9 cellular contexts compared by ENCODE assay signal in the genomic region with DNA sequence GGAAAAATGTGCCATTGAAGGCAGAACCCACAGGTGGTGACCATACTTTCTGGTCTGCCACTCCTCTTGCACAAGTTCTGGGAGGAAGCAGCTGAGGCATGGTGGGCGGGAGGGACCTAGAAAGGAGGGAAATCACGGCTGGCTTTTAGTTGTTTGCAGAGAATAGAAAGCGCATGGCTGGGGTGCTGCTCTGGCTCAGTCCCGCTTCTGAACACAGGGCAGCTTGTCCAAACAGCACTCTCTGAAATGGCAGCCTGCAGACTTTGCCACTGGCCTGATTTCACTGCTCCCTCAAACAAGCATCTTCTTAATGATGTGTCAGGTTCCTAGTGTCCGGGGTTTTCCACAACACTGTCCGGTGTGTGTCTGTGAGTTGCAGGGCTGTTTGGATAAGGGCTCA.
DNase-seq lines count a peak whose midpoint lies in the region; ATAC-seq and TF ChIP-seq lines count a peak whose summit lies in the region.
"Had no signal": no experiment of that assay in that cellular context is flagged by ENCODE, and none has a peak within 500 bp of the region (broad histone marks: within the 10 kb centered on the region; RNA-seq: fewer than 3 reads in every experiment).

No MANE protein-coding gene starts in this region.

- peak; percentile 15 to 49 for ATAC-seq in lower lobe of right lung
- ATAC-seq in HG02981 (IDR thresholded peaks at IDR 0.05; ENCODE audit: unreplicated experiment) = no peak

- DNase-seq in MCF 10A (ENCODE audit: unreplicated experiment) (peak; percentile 25), breast epithelium (ENCODE audit: low spot score in 2 of 2) (no peak), cardiac fibroblast (ENCODE audit: low read depth in 2 of 2) (peak; percentile 40 to 62), lower lobe of right lung (peak; percentile 59), vagina (ENCODE audit: extremely low spot score in 2 of 2) (no peak), DMS114 treated with DMSO at 0.1 percent for 48 hours (lab: John Stamatoyannopoulos, UW; ENCODE audit: unreplicated experiment) (no peak), DMS153 (lab: John Stamatoyannopoulos, UW) (no peak)
- DNase-seq: NCI-H2029 had no signal

- H3K27ac Mint-ChIP-seq in MCF 10A (ENCODE audit: low read depth, unreplicated experiment) = no peak overlapping the region

- TF ChIP-seq POLR2A in breast epithelium (IDR thresholded peaks at IDR 0.05) = no peak
- TF ChIP-seq POLR2A in vagina (IDR thresholded peaks at IDR 0.05) = no peak

- H3K4me1 ChIP-seq in breast epithelium (peaks cover 5 to 12% of the 10 kb centered on the region in 2 donors), lower lobe of right lung (peaks cover 40% of the 10 kb centered on the region), vagina (peaks cover 55% of the 10 kb centered on the region)

- TF ChIP-seq CTCF in MCF 10A (IDR thresholded peaks at IDR 0.05; ENCODE audit: unreplicated experiment) (no peak), breast epithelium (IDR thresholded peaks at IDR 0.05) (no peak), cardiac fibroblast (IDR thresholded peaks at IDR 0.05; ENCODE audit: low read depth, low read length) (no peak), lower lobe of right lung (IDR thresholded peaks at IDR 0.05) (no peak), vagina (IDR thresholded peaks at IDR 0.05) (no peak)

- peaks cover 41% of the 10 kb centered on the region for H3K36me3 Mint-ChIP-seq in MCF 10A (ENCODE audit: insufficient read depth, unreplicated experiment)

- H3K9me3 Mint-ChIP-seq in MCF 10A (ENCODE audit: unreplicated experiment) = no peaks in the 10 kb centered on the region

- H3K27ac ChIP-seq in breast epithelium = peak overlapping the region in 1 of 2 donors; percentile 57
- H3K27ac ChIP-seq in lower lobe of right lung = peak overlapping the region; percentile 81
- peak overlapping the region; percentile 23 for H3K27ac ChIP-seq in vagina

- H3K4me1 Mint-ChIP-seq in MCF 10A (ENCODE audit: insufficient read depth, unreplicated experiment) = peaks cover 59% of the 10 kb centered on the region

- POLR2A ChIA-PET in MCF 10A (lab: Yijun Ruan, JAX) = interaction anchor here (1.2 to 1.5 kb wide), 2 partner anchors 31 to 47 kb away, joined by 3 to 5 read pairs; no protein-coding TSS in a partner anchor

- H3K4me3 ChIP-seq in breast epithelium = no peak overlapping the region
- no peak overlapping the region for H3K4me3 ChIP-seq in cardiac fibroblast (replicated peaks in 1 of 2; ENCODE audit: low read depth in 2 of 2, low read length in 2 of 2)
- H3K4me3 ChIP-seq in lower lobe of right lung = no peak overlapping the region
- H3K4me3 ChIP-seq in vagina = no peak overlapping the region

- CTCF ChIA-PET in MCF 10A (lab: Yijun Ruan, JAX) = interaction anchor here (0.6 kb wide), 1 partner anchor 878 kb away, joined by 3 read pairs; no protein-coding TSS in a partner anchor

- no peaks in the 10 kb centered on the region for H3K9me3 ChIP-seq in breast epithelium
- no peaks in the 10 kb centered on the region for H3K9me3 ChIP-seq in lower lobe of right lung
- no peaks in the 10 kb centered on the region for H3K9me3 ChIP-seq in vagina

- H3K27me3 ChIP-seq in breast epithelium (no peaks in the 10 kb centered on the region), lower lobe of right lung (ENCODE audit: low read depth) (no peaks in the 10 kb centered on the region), vagina (no peaks in the 10 kb centered on the region)

- BruUV-seq in MCF 10A (replicated peaks; lab: Mats Ljungman, UMichigan) = no TSS peak

- no peak overlapping the region for H3K4me3 Mint-ChIP-seq in MCF 10A (ENCODE audit: unreplicated experiment)

- H3K36me3 ChIP-seq in breast epithelium = no peaks in the 10 kb centered on the region
- H3K36me3 ChIP-seq in lower lobe of right lung = peaks cover 16% of the 10 kb centered on the region
- peaks cover 0 to 11% of the 10 kb centered on the region in 2 donors for H3K36me3 ChIP-seq in vagina

- intact Hi-C loops in MCF 10A (cut with micrococcal nuclease) = loop anchor here (5.0 to 10.0 kb wide), 2 partner anchors 50 to 223 kb away; no protein-coding TSS in a partner anchor
- intact Hi-C loops in breast epithelium (cut with DNase I; ENCODE audit: low total_unique reads) = no loop called here
- intact Hi-C loops in lower lobe of right lung (cut with DNase I) = no loop called here
- intact Hi-C loops in vagina (cut with DNase I) = no loop called here

- no peaks in the 10 kb centered on the region for H3K27me3 Mint-ChIP-seq in MCF 10A (ENCODE audit: insufficient read depth, unreplicated experiment)

Comparison
In these comparisons a context has a peak if more than half of its experiments do, and no peak if none do; other contexts are left out.
1. DNase-seq: peak in MCF 10A (single experiment), cardiac fibroblast (2 of 2) and lower lobe of right lung (single experiment); none in breast epithelium (0 of 2), vagina (0 of 2), DMS114 treated with DMSO at 0.1 percent for 48 hours (single experiment) and DMS153 (single experiment).